8 cellular contexts compared by ENCODE assay signal in the genomic region with DNA sequence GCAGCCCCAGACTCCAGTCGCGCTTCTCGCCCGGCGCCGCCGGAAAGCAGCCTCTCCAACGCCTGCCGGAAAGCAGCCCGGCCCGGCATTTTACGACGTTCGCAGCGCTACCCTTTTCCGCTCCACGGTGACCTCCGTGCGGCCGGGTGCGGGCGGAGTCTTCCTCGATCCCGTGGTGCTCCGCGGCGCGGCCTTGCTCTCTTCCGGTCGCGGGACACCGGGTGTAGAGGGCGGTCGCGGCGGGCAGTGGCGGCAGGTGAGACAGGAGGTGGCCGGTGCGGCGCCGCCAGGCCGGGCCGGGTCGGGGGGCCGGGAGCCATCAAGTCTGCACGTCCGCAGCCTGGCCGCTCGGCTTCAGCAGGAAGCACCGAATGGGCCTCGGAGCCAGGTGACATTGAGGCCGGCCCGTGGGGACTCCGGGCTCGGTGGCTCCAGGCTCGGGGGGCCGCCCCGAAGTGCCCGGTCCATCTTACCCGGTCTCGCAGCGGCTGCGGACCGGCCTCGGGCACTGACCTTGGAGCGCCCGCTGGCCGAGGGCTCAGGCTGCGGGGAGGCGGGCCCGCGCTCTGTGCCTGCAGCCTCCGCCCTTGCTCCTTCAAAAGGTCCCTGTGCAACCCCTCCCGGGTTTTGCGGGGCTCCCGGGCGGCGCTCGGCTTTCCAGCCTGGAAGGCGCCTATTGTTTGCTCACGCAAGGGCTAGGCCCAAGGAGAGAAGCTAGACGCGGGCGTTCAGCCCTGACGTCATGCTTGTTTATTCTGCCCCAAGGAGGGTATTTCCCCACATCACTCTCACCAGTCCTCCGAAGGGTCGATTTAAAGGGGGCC. TPM values are rescaled to one million over a fixed set of nuclear protein-coding genes. Genes with fewer than 3 reads are reported as not detected.
DNase-seq lines count a peak whose midpoint lies in the region; ATAC-seq lines count a peak whose summit lies in the region.

COX4I1 (plus strand) TSS at position 199 of the 824 bp plus-strand sequence. CDS start 1,511 bp downstream, outside the sequence.
EMC8 (minus strand) TSS at position 48 of the 824 bp plus-strand sequence. CDS start 249 bp downstream, outside the sequence.

- H3K36me3 Mint-ChIP-seq in activated CD8-positive, alpha-beta memory T cell treated with anti-CD3 and anti-CD28 coated beads, Interleukin-2, amount 10 ng/mL, durations not matched to agents 7 days and 5 days: peaks cover 40% of the 10 kb centered on the region

- H3K56ac ChIP-seq in mesendoderm (ENCODE audit: low read length): peak within 1 kb of the TSS; percentile 94

- ATAC-seq in GM21390 (IDR thresholded peaks at IDR 0.05; ENCODE audit: unreplicated experiment): peak; percentile 82
- ATAC-seq in activated CD8-positive, alpha-beta memory T cell treated with anti-CD3 and anti-CD28 coated beads, Interleukin-2, amount 10 ng/mL, durations not matched to agents 7 days and 5 days: peak; percentile 92

- peak within 1 kb of the TSS; percentile 77 for H3K18ac ChIP-seq in mesendoderm (ENCODE audit: low read length)

- no CpG with 5 or more reads among the region's 87 CpGs for WGBS in mesendoderm (ENCODE audit: extremely low coverage, insufficient coverage, low lambda C conversion rate)

- peak within 1 kb of the TSS; percentile 88 for H3K4me2 ChIP-seq in mesendoderm (ENCODE audit: low read length)

- H3K79me2 ChIP-seq in mesendoderm (ENCODE audit: control insufficient read depth, insufficient read depth, low read length): peaks cover 68% of the 10 kb centered on the region

- H3K4me3 ChIP-seq in endocrine pancreas (ENCODE audit: control insufficient read depth, insufficient read depth, low read length): peak within 1 kb of the TSS; percentile 89
- H3K4me3 ChIP-seq in mesendoderm (ENCODE audit: low read length): peak within 1 kb of the TSS; percentile 91

- peak within 1 kb of the TSS; percentile 91 for H3K9ac ChIP-seq in endocrine pancreas (ENCODE audit: control insufficient read depth, insufficient read depth, low read length)
- H3K9ac ChIP-seq in mesendoderm (ENCODE audit: low read length): peak within 1 kb of the TSS; percentile 87

- no peaks in the 10 kb centered on the region for H3K9me3 ChIP-seq in endocrine pancreas (ENCODE audit: control insufficient read depth, low read length)

- peak within 1 kb of the TSS; percentile 83 for H4K8ac ChIP-seq in mesendoderm (ENCODE audit: low read depth, low read length)

- H3K4me3 Mint-ChIP-seq in activated CD8-positive, alpha-beta memory T cell treated with anti-CD3 and anti-CD28 coated beads, Interleukin-2, amount 10 ng/mL, durations not matched to agents 7 days and 5 days: peak within 1 kb of the TSS; percentile 86

- in situ Hi-C loops in Caki2 (cut with HindIII; ENCODE audit: low pct_unique_long_range_greater_than_20kb, low sequenced_read_pairs): no loop called here

- no peak within 1 kb of the TSS for H4K5ac ChIP-seq in mesendoderm (ENCODE audit: low read length)

- no peak within 1 kb of the TSS for H2BK15ac ChIP-seq in mesendoderm (replicated peaks; ENCODE audit: low read depth)

- H3K27me3 ChIP-seq in endocrine pancreas (ENCODE audit: control insufficient read depth, insufficient read depth, low read length) (no peaks in the 10 kb centered on the region), mesendoderm (ENCODE audit: insufficient read depth, low read length, poor library complexity) (no peaks in the 10 kb centered on the region)

- peak within 1 kb of the TSS; percentile 8 for H2BK5ac ChIP-seq in mesendoderm (ENCODE audit: low read length)

- peak within 1 kb of the TSS; percentile 80 for H3K27ac ChIP-seq in mesendoderm (ENCODE audit: low read depth, low read length)

- H3K27me3 Mint-ChIP-seq in activated CD8-positive, alpha-beta memory T cell treated with anti-CD3 and anti-CD28 coated beads, Interleukin-2, amount 10 ng/mL, durations not matched to agents 7 days and 5 days: no peaks in the 10 kb centered on the region

- CTCF ChIA-PET in activated CD8-positive, alpha-beta memory T cell treated with anti-CD3 and anti-CD28 coated beads, Interleukin-2, amount 10 ng/mL, durations not matched to agents 7 days and 5 days (lab: Charles Lee): interaction anchor here (1.4 to 1.9 kb wide), 2 partner anchors 187 to 216 kb away, joined by 4 to 9 read pairs; no protein-coding TSS in a partner anchor

- H3K4ac ChIP-seq in mesendoderm (ENCODE audit: low read depth, low read length): peak within 1 kb of the TSS; percentile 87

- H3K79me1 ChIP-seq in mesendoderm (ENCODE audit: low read length): peaks cover 43% of the 10 kb centered on the region

- DNase-seq in Caki2 (ENCODE audit: low read depth) (peak; percentile 87), HUDEP-2 (lab: John Stamatoyannopoulos, UW; ENCODE audit: unreplicated experiment in 76 of 76) (peak in 75 of 76 experiments; percentile 13 to 93 (median 83)), NOMO-1 treated with dmso at 0.1 percent for 144 hours (lab: John Stamatoyannopoulos, UW; ENCODE audit: unreplicated experiment) (peak; percentile 89), mesendoderm (peak; percentile 96)
- DNase-seq in activated CD8-positive, alpha-beta memory T cell treated with anti-CD3 and anti-CD28 coated beads, Interleukin-2, amount 10 ng/mL, durations not matched to agents 7 days and 5 days: peak; percentile 96
- DNase-seq in stimulated activated CD8-positive, alpha-beta memory T cell treated with anti-CD3 and anti-CD28 coated beads, Interleukin-12 subunit alpha, Interleukin-12 subunit beta, amount 100 ng/mL, for 4 hours (ENCODE audit: low read depth): peak; percentile 89

- H3K4me1 Mint-ChIP-seq in activated CD8-positive, alpha-beta memory T cell treated with anti-CD3 and anti-CD28 coated beads, Interleukin-2, amount 10 ng/mL, durations not matched to agents 7 days and 5 days: peaks cover 53% of the 10 kb centered on the region

- peak within 1 kb of the TSS; percentile 86 for H3K27ac Mint-ChIP-seq in activated CD8-positive, alpha-beta memory T cell treated with anti-CD3 and anti-CD28 coated beads, Interleukin-2, amount 10 ng/mL, durations not matched to agents 7 days and 5 days

- H3K23ac ChIP-seq in mesendoderm (ENCODE audit: low read length): peak within 1 kb of the TSS; percentile 48

- H3K36me3 ChIP-seq in endocrine pancreas (ENCODE audit: control insufficient read depth, insufficient read depth, low read length) (no peaks in the 10 kb centered on the region), mesendoderm (ENCODE audit: control insufficient read depth, insufficient read depth, low read length) (peaks cover 17% of the 10 kb centered on the region)

- H2BK120ac ChIP-seq in mesendoderm (ENCODE audit: low read depth, low read length): peak within 1 kb of the TSS; percentile 30

- H2AK5ac ChIP-seq in mesendoderm (ENCODE audit: low read length): no peak within 1 kb of the TSS

- H3K4me1 ChIP-seq in endocrine pancreas (ENCODE audit: control insufficient read depth, insufficient read depth, low read length): peaks cover 4% of the 10 kb centered on the region
- H3K4me1 ChIP-seq in mesendoderm (ENCODE audit: control insufficient read depth, low read depth, low read length): no peaks in the 10 kb centered on the region

- H3K9me3 Mint-ChIP-seq in activated CD8-positive, alpha-beta memory T cell treated with anti-CD3 and anti-CD28 coated beads, Interleukin-2, amount 10 ng/mL, durations not matched to agents 7 days and 5 days (ENCODE audit: low read depth): no peaks in the 10 kb centered on the region

RNA-seq across cellular contexts. Expression of gene COX4I1, which starts in this region (rescaled TPM):
- 914 and 925 TPM in 2 replicates for total RNA-seq in Caki2 (2014; rRNA removed; shearing (Covaris generic); ENCODE audit: low replicate concordance)
- total RNA-seq in activated CD8-positive, alpha-beta memory T cell treated with anti-CD3 and anti-CD28 coated beads, Interleukin-2, amount 10 ng/mL, durations not matched to agents 7 days and 5 days: 100 to 1,000 TPM; 422 to 473 TPM
- 818 TPM for polyA plus RNA-seq in mesendoderm (2013, experiment 1 of 2)
- polyA plus RNA-seq in mesendoderm (2013, experiment 2 of 2): 789 TPM

RNA-seq across cellular contexts. Expression of gene EMC8, which starts in this region (rescaled TPM):
- 56.4 and 86.9 TPM in 2 replicates for total RNA-seq in Caki2 (2014; rRNA removed; shearing (Covaris generic); ENCODE audit: low replicate concordance)
- total RNA-seq in activated CD8-positive, alpha-beta memory T cell treated with anti-CD3 and anti-CD28 coated beads, Interleukin-2, amount 10 ng/mL, durations not matched to agents 7 days and 5 days: 10 to 100 TPM; 32.2 to 33.9 TPM
- 40.5 TPM for polyA plus RNA-seq in mesendoderm (2013, experiment 1 of 2)
- polyA plus RNA-seq in mesendoderm (2013, experiment 2 of 2): 39.9 TPM

Comparison
In these comparisons a context has a peak if more than half of its experiments do, and no peak if none do; other contexts are left out.
1. Peak in every context shown above with its lines: DNase-seq, ATAC-seq, H3K4me3 ChIP-seq and H3K27ac ChIP-seq.